ENCODE assay signal across 8 cellular contexts in genomic region chr11:120211522-120212258, GRCh38.
DNase-seq lines count a peak whose midpoint lies in the region; ATAC-seq and TF ChIP-seq lines count a peak whose summit lies in the region.

No MANE protein-coding gene starts in this region.

- ATAC-seq in DND-41 (ENCODE audit: insufficient read depth, low read depth): no peak
- ATAC-seq in GM19351 (IDR thresholded peaks at IDR 0.05; ENCODE audit: unreplicated experiment): no peak

- H4K20me1 ChIP-seq in DND-41 (ENCODE audit: insufficient read depth, low read length): peaks cover 3% of the 10 kb centered on the region; the same call in 1 of the 2 replicates

- DNase-seq in DND-41: no peak
- peak; percentile 21 for DNase-seq in KBM-7
- DNase-seq in cardiac fibroblast (ENCODE audit: low read depth in 2 of 2): no peak
- no peak for DNase-seq in medulla oblongata (ENCODE audit: extremely low spot score)
- no peak for DNase-seq in activated effector memory CD4-positive, alpha-beta T cell treated with anti-CD3 and anti-CD28 coated beads, Interleukin-2, amount 50 U/mL, for 16 hours
- DNase-seq in DMS114 treated with DMSO at 0.1 percent for 48 hours (lab: John Stamatoyannopoulos, UW; ENCODE audit: unreplicated experiment): no peak

- H3K9me3 ChIP-seq in DND-41 (ENCODE audit: insufficient read depth, low read length, severe bottlenecking): no peaks in the 10 kb centered on the region
- no peaks in the 10 kb centered on the region for H3K9me3 ChIP-seq in muscle layer of colon (ENCODE audit: low read length)

- H3K4me3 ChIP-seq in DND-41 (ENCODE audit: low read depth in 1 of 2, low read length in 2 of 2) (peak overlapping the region; percentile 43 to 73; a peak in 3 of 4 replicates), cardiac fibroblast (replicated peaks in 1 of 2; ENCODE audit: low read depth in 2 of 2, low read length in 2 of 2) (peak overlapping the region; percentile 76 to 87), muscle layer of colon (ENCODE audit: low read depth in 1 of 2, low read length in 2 of 2) (peak overlapping the region; percentile 37 to 74)

- H3K27me3 ChIP-seq in DND-41 (ENCODE audit: insufficient read depth, low read length, poor library complexity) (peaks cover 23% of the 10 kb centered on the region), muscle layer of colon (ENCODE audit: control insufficient read depth in 1 of 2, insufficient read depth in 2 of 2, low read length in 2 of 2) (peaks cover 0 to 6% of the 10 kb centered on the region in 2 donors)

- in situ Hi-C loops in KBM-7 (cut with MboI; ENCODE audit: low pct_unique_long_range_greater_than_20kb, low sequenced_read_pairs): no loop called here

- H3K4me1 ChIP-seq in DND-41 (ENCODE audit: insufficient read depth, low read length) (peaks cover 22% of the 10 kb centered on the region), muscle layer of colon (ENCODE audit: insufficient read depth, low read length) (peaks cover 17% of the 10 kb centered on the region)

- peak overlapping the region; percentile 56 for H3K9ac ChIP-seq in DND-41 (ENCODE audit: low read depth, low read length)
- H3K9ac ChIP-seq in muscle layer of colon (ENCODE audit: low read length): no peak overlapping the region

- H3K79me2 ChIP-seq in DND-41 (ENCODE audit: insufficient read depth, low read length): no peaks in the 10 kb centered on the region

- no peak for TF ChIP-seq CTCF in DND-41 (IDR thresholded peaks at IDR 0.05; ENCODE audit: borderline replicate concordance, extremely low read depth, low read length, poor library complexity, severe bottlenecking)
- no peak for TF ChIP-seq CTCF in cardiac fibroblast (IDR thresholded peaks at IDR 0.05; ENCODE audit: low read depth, low read length)

- peak overlapping the region; percentile 73 for H2AFZ ChIP-seq in DND-41 (ENCODE audit: low read depth, low read length)

- H3K27ac ChIP-seq in DND-41 (ENCODE audit: low read length): no peak overlapping the region; the same call in 1 of the 2 replicates
- peak overlapping the region; percentile 57 for H3K27ac ChIP-seq in muscle layer of colon (ENCODE audit: low read depth, low read length)

- peak overlapping the region; percentile 99 for H3K4me2 ChIP-seq in DND-41 (ENCODE audit: insufficient read depth, low read length)

- H3K36me3 ChIP-seq in DND-41 (ENCODE audit: insufficient read depth, low read length) (no peaks in the 10 kb centered on the region), muscle layer of colon (ENCODE audit: insufficient read depth, low read length) (no peaks in the 10 kb centered on the region)
